In genomic region chr7:120951309-120951706, GRCh38 we compare ENCODE assay signal across 8 cellular contexts. TPM values are rescaled to one million over a fixed set of nuclear protein-coding genes. Genes with fewer than 3 reads are reported as not detected.
DNase-seq lines count a peak whose midpoint lies in the region; ATAC-seq and TF ChIP-seq lines count a peak whose summit lies in the region.

No MANE protein-coding gene starts in this region.

- 0% methylated on average over 2 of the region's 8 CpGs; no CpG with 5 or more reads in 1 of the 2 experiments for WGBS in mesodermal cell (ENCODE audit: insufficient coverage in 2 of 2), 2 experiments

- H3K4me1 ChIP-seq in cardiac muscle cell (ENCODE audit: low read depth) (peaks cover 13% of the 10 kb centered on the region), breast epithelium (peaks cover 0 to 7% of the 10 kb centered on the region in 2 donors), mesodermal cell (ENCODE audit: control insufficient read depth, insufficient read depth, low read length, poor library complexity, severe bottlenecking) (no peaks in the 10 kb centered on the region), upper lobe of right lung (peaks cover 17% of the 10 kb centered on the region)

- H3K27ac ChIP-seq in cardiac muscle cell (peak overlapping the region; percentile 100), breast epithelium (peak overlapping the region; percentile 95 to 97), mesodermal cell (ENCODE audit: low read depth, low read length, severe bottlenecking) (peak overlapping the region; percentile 100), upper lobe of right lung (peak overlapping the region; percentile 95)

- peaks cover 11% of the 10 kb centered on the region for H3K36me3 ChIP-seq in cardiac muscle cell
- H3K36me3 ChIP-seq in breast epithelium: no peaks in the 10 kb centered on the region
- peaks cover 20% of the 10 kb centered on the region for H3K36me3 ChIP-seq in mesodermal cell (ENCODE audit: control insufficient read depth, insufficient read depth, low read length)
- H3K36me3 ChIP-seq in upper lobe of right lung: peaks cover 25% of the 10 kb centered on the region

- H3K4me3 ChIP-seq in cardiac muscle cell (peak overlapping the region; percentile 56), breast epithelium (peak overlapping the region; percentile 64 to 73 (median 64)), mesodermal cell (ENCODE audit: extremely low read depth, insufficient read depth, low read length, poor library complexity, severe bottlenecking) (peak overlapping the region; percentile 50), upper lobe of right lung (peak overlapping the region; percentile 75)

- no peak for TF ChIP-seq POLR2A in breast epithelium (IDR thresholded peaks at IDR 0.05)

- intact Hi-C loops in left ventricle myocardium superior (cut with micrococcal nuclease): no loop called here
- intact Hi-C loops in breast epithelium (cut with DNase I; ENCODE audit: low total_unique reads): no loop called here
- intact Hi-C loops in upper lobe of right lung (cut with DNase I): no loop called here

- TF ChIP-seq CTCF in cardiac muscle cell (IDR thresholded peaks at IDR 0.05; ENCODE audit: low read depth, low read length) (no peak), breast epithelium (IDR thresholded peaks at IDR 0.05) (no peak), upper lobe of right lung (IDR thresholded peaks at IDR 0.05) (no peak)

- H3K27me3 ChIP-seq in cardiac muscle cell (no peaks in the 10 kb centered on the region), breast epithelium (no peaks in the 10 kb centered on the region), upper lobe of right lung (no peaks in the 10 kb centered on the region)

- ATAC-seq in left ventricle myocardium superior: no peak
- no peak for ATAC-seq in upper lobe of right lung
- no peak for ATAC-seq in GM21423 (IDR thresholded peaks at IDR 0.05; ENCODE audit: unreplicated experiment)
- no peak for ATAC-seq in GM19395 (IDR thresholded peaks at IDR 0.05; ENCODE audit: unreplicated experiment)

- DNase-seq in cardiac muscle cell (ENCODE audit: low read depth in 1 of 2, low spot score in 1 of 2): no peak
- DNase-seq in left ventricle myocardium superior: no peak
- DNase-seq in breast epithelium (ENCODE audit: low spot score in 2 of 2): no peak
- no peak for DNase-seq in upper lobe of right lung
- DNase-seq in stimulated activated naive CD4-positive, alpha-beta T cell treated with Interleukin-2 at 50 U/mL for 16 hours (lab: John Stamatoyannopoulos, UW): no peak

- H3K9me3 ChIP-seq in cardiac muscle cell (ENCODE audit: low read depth) (no peaks in the 10 kb centered on the region), breast epithelium (no peaks in the 10 kb centered on the region), mesodermal cell (ENCODE audit: control insufficient read depth, low read length) (no peaks in the 10 kb centered on the region), upper lobe of right lung (no peaks in the 10 kb centered on the region)

RNA-seq across cellular contexts. Expression of gene ING3, which starts 0.7 kb away (rescaled TPM):
- total RNA-seq in cardiac muscle cell (10.7 and 15.5 TPM in 2 replicates), left ventricle myocardium superior (14.3 TPM), breast epithelium (10 to 100 TPM; 14.6 to 19.0 (median 19.0) TPM), upper lobe of right lung (17.9 TPM)
- polyA plus RNA-seq in cardiac muscle cell: 12.2 and 18.4 TPM in 2 replicates
- 13.3 TPM for polyA plus RNA-seq in mesodermal cell (2013, experiment 1 of 2)
- polyA plus RNA-seq in mesodermal cell (2013, experiment 2 of 2): 14.1 TPM

RNA-seq across cellular contexts. Expression of gene CPED1, which starts 37.2 kb away (rescaled TPM):
- total RNA-seq in cardiac muscle cell (0.95 and 3.2 TPM in 2 replicates), left ventricle myocardium superior (32.8 TPM), breast epithelium (10 to 100 TPM; 14.3 to 29.3 (median 15.4) TPM), upper lobe of right lung (39.2 TPM)
- 0.67 and 1.1 TPM in 2 replicates for polyA plus RNA-seq in cardiac muscle cell
- polyA plus RNA-seq in mesodermal cell (2013, experiment 1 of 2): 17.2 TPM
- polyA plus RNA-seq in mesodermal cell (2013, experiment 2 of 2): 18.7 TPM
